ENCODE assay signal across 8 cellular contexts in genomic region chr19:10194500-10195198, GRCh38. TPM values are rescaled to one million over a fixed set of nuclear protein-coding genes. Genes with fewer than 3 reads are reported as not detected.
A peak's percentile ranks its signal among the peaks of the same experiment; 100 is the strongest.
DNase-seq lines count a peak whose midpoint lies in the region; ATAC-seq, FAIRE-seq and TF ChIP-seq lines count a peak whose summit lies in the region.

Gene DNMT1 (minus strand): TSS chr19:10194953. CDS start chr19:10194899, 54 bp downstream.

- TF ChIP-seq EP300 in HepG2 (IDR thresholded peaks at IDR 0.05; ENCODE audit: low read depth in 2 of 2, low read length in 2 of 2) (peak; percentile 10 to 11; a peak in 1 of 4 replicates), HepG2 (CRISPR knock-in tag; IDR thresholded peaks at IDR 0.05; ENCODE audit: borderline replicate concordance) (no peak)

- peaks cover 16 to 47% (median 46%) of the 10 kb centered on the region in 11 experiments; a peak in 21 of 22 replicates for H4K20me1 ChIP-seq in BLaER1 treated with 17β-estradiol and CSF1 and Interleukin-3, amounts not matched to agents 10 nM and 100 nM
- H4K20me1 ChIP-seq in HepG2 (ENCODE audit: insufficient read depth, low read length): peaks cover 4% of the 10 kb centered on the region; the same call in 1 of the 2 replicates

- FAIRE-seq in HepG2 (lab: Jason Lieb, UNC): peak; percentile 48

- H3K36me3 ChIP-seq in BLaER1 treated with 17β-estradiol and CSF1 and Interleukin-3, amounts not matched to agents 10 nM and 100 nM: peaks cover 31 to 43% (median 39%) of the 10 kb centered on the region in 11 experiments
- peaks cover 0 to 5% of the 10 kb centered on the region in 2 experiments; a peak in 2 of 5 replicates for H3K36me3 ChIP-seq in HepG2 (replicated peaks in 1 of 2; ENCODE audit: control insufficient read depth in 1 of 2, insufficient read depth in 2 of 2, low read length in 2 of 2)

- H3K27me3 ChIP-seq in BLaER1 treated with 17β-estradiol and CSF1 and Interleukin-3, amounts not matched to agents 10 nM and 100 nM: no peaks in the 10 kb centered on the region
- no peaks in the 10 kb centered on the region for H3K27me3 ChIP-seq in HepG2 (ENCODE audit: control insufficient read depth in 1 of 2, insufficient read depth in 2 of 2, low read length in 2 of 2)

- 0% methylated on average over 7 of the region's 71 CpGs for WGBS in HepG2 (ENCODE audit: low lambda C conversion rate)

- peak within 1 kb of the TSS; percentile 69 to 99 (median 96); a peak in 21 of 22 replicates for H3K27ac ChIP-seq in BLaER1 treated with 17β-estradiol and CSF1 and Interleukin-3, amounts not matched to agents 10 nM and 100 nM
- H3K27ac ChIP-seq in HepG2 (ENCODE audit: extremely low read length, insufficient read depth, low read length): peak within 1 kb of the TSS; percentile 79

- 0 out of 2 replicates have a peak, but pooled peaks have one; percentile 8 for TF ChIP-seq RAD21 in HepG2 (CRISPR knock-in tag; IDR thresholded peaks at IDR 0.05)

- TSS peak; percentile 41 for BruUV-seq in HepG2 (replicated peaks; lab: Mats Ljungman, UMichigan)

- POLR2A ChIA-PET in HepG2 (lab: Yijun Ruan, JAX): interaction anchor here (1.3 to 1.8 kb wide), 3 partner anchors 11 to 186 kb away, joined by 4 to 11 read pairs (median 6); partner anchors contain the start of gene TYK2

- H3K9ac ChIP-seq in BLaER1 treated with 17β-estradiol and CSF1 and Interleukin-3, amounts not matched to agents 10 nM and 100 nM: peak within 1 kb of the TSS; percentile 84 to 98 (median 96)
- H3K9ac ChIP-seq in HepG2 (ENCODE audit: insufficient read depth, low read depth, low read length): peak within 1 kb of the TSS; percentile 77

- peak; percentile 70 for ATAC-seq in GM19328 (IDR thresholded peaks at IDR 0.05; ENCODE audit: unreplicated experiment)
- ATAC-seq in HG03565 (IDR thresholded peaks at IDR 0.05; ENCODE audit: unreplicated experiment): peak; percentile 60
- peak; percentile 90 for ATAC-seq in HepG2

- peaks cover 49 to 87% (median 71%) of the 10 kb centered on the region in 10 experiments for H3K4me1 ChIP-seq in BLaER1 treated with 17β-estradiol and CSF1 and Interleukin-3, amounts not matched to agents 10 nM and 100 nM
- peaks cover 48% of the 10 kb centered on the region for H3K4me1 ChIP-seq in HepG2 (ENCODE audit: insufficient read depth, low read length)

- intact Hi-C loops in HepG2 (cut with micrococcal nuclease; ENCODE audit: unreplicated experiment): loop anchor here (2.0 to 5.0 kb wide), 2 partner anchors 43 to 56 kb away; no protein-coding TSS in a partner anchor

- DNase-seq in NCI-H774 (lab: John Stamatoyannopoulos, UW) (peak; percentile 95), dermis blood vessel endothelial cell (peak; percentile 98), HepG2 (ENCODE audit: low spot score) (peak; percentile 89)
- peak; percentile 97 for DNase-seq in activated CD4-positive, alpha-beta T cell treated with anti-CD3 and anti-CD28 coated beads, Interleukin-2, amount 50 U/mL, for 4 hours
- peak; percentile 98 to 99 for DNase-seq in stimulated activated CD4-positive, alpha-beta T cell treated with anti-CD3 and anti-CD28 coated beads, Interleukin-2, amount 100 ng/mL, for 48 hours

- in situ Hi-C loops in HepG2 (cut with HindIII; ENCODE audit: extremely low pct_ligation_motif_present, low pct_unique_long_range_greater_than_20kb): no loop called here

- CTCF ChIA-PET in HepG2 (lab: Yijun Ruan, JAX; ENCODE audit: low intra/inter-chr PET ratio, low total read pairs): no interaction called here

- peak; percentile 82 to 90 for TF ChIP-seq POLR2A in HepG2 (IDR thresholded peaks at IDR 0.05; ENCODE audit: insufficient read depth in 1 of 2, low read depth in 2 of 2, low read length in 2 of 2)

- TF ChIP-seq CTCF in HepG2 (CRISPR knock-in tag; IDR thresholded peaks at IDR 0.05): no peak

- peak within 1 kb of the TSS; percentile 85 to 98 (median 94) for H3K4me2 ChIP-seq in BLaER1 treated with 17β-estradiol and CSF1 and Interleukin-3, amounts not matched to agents 10 nM and 100 nM
- peak within 1 kb of the TSS; percentile 99 for H3K4me2 ChIP-seq in HepG2 (ENCODE audit: low read depth, low read length)

- 0 out of 22 replicates have a peak, but pooled peaks cover 0 to 5% (median 0%) of the 10 kb centered on the region in 11 experiments for H3K9me3 ChIP-seq in BLaER1 treated with 17β-estradiol and CSF1 and Interleukin-3, amounts not matched to agents 10 nM and 100 nM (replicated peaks in 1 of 11)
- no peaks in the 10 kb centered on the region for H3K9me3 ChIP-seq in HepG2 (ENCODE audit: low read length)

- peak within 1 kb of the TSS; percentile 76 to 99 (median 95) for H3K4me3 ChIP-seq in BLaER1 treated with 17β-estradiol and CSF1 and Interleukin-3, amounts not matched to agents 10 nM and 100 nM
- peak within 1 kb of the TSS; percentile 74 to 81 (median 80) for H3K4me3 ChIP-seq in HepG2 (replicated peaks in 1 of 3; ENCODE audit: insufficient read depth in 1 of 3, low read depth in 2 of 3, low read length in 3 of 3)

- peaks cover 37% of the 10 kb centered on the region for H3K79me2 ChIP-seq in HepG2 (ENCODE audit: insufficient read depth, low read length)

- no peak within 1 kb of the TSS for H2AFZ ChIP-seq in HepG2 (ENCODE audit: low read length)

TF ChIP-seq in HepG2, 621 proteins besides CTCF, POLR2A, EP300 and RAD21 (continues in another document):
- TF ChIP-seq TCF12 (IDR thresholded peaks at IDR 0.05) (no peak), TCF12 (CRISPR knock-in tag; IDR thresholded peaks at IDR 0.05) (peak; percentile 64; the same call in 1 of the 2 replicates), ZNF768 (CRISPR knock-in tag; IDR thresholded peaks at IDR 0.05) (no peak; the same call in 1 of the 2 replicates), ZNF33B (CRISPR knock-in tag; IDR thresholded peaks at IDR 0.05) (no peak; the same call in 1 of the 2 replicates), ASH2L (IDR thresholded peaks at IDR 0.05; ENCODE audit: insufficient read length, low read depth, low read length) (peak; percentile 86), MAZ (IDR thresholded peaks at IDR 0.05; ENCODE audit: borderline replicate concordance, low read depth, low read length) (peak; percentile 73; the same call in 1 of the 2 replicates), MAZ (CRISPR knock-in tag; IDR thresholded peaks at IDR 0.05; ENCODE audit: low read depth) (no peak; the same call in none of the 2 replicates), ARNT2 (CRISPR knock-in tag; IDR thresholded peaks at IDR 0.05; ENCODE audit: low read depth) (peak; percentile 93), NCOA5 (CRISPR knock-in tag; IDR thresholded peaks at IDR 0.05) (no peak), POLR2G (IDR thresholded peaks at IDR 0.05; ENCODE audit: low read depth, low read length) (peak; percentile 93), PLRG1 (conservative IDR thresholded peaks at IDR 0.05) (no peak), MLX (CRISPR knock-in tag; IDR thresholded peaks at IDR 0.05) (no peak), JARID2 (CRISPR knock-in tag; IDR thresholded peaks at IDR 0.05; ENCODE audit: insufficient replicate concordance) (no peak), CEBPB (IDR thresholded peaks at IDR 0.05; ENCODE audit: borderline replicate concordance, low read depth, low read length) (no peak), ZFP36L2 (CRISPR knock-in tag; IDR thresholded peaks at IDR 0.05) (no peak), NR2F1 (CRISPR knock-in tag; IDR thresholded peaks at IDR 0.05) (no peak), MXD4 (CRISPR knock-in tag; IDR thresholded peaks at IDR 0.05) (no peak)

RNA-seq across cellular contexts. Expression of gene DNMT1, which starts in this region (rescaled TPM):
- total RNA-seq in dermis blood vessel endothelial cell (37.9 and 67.9 TPM in 2 replicates), HepG2 (2016; rRNA removed; fragmentation: Illumina TruSeq; extraction: Trizol) (71.3 and 91.1 TPM in 2 replicates)
- total RNA-seq in HepG2 (2016; cell fraction: cytosol; rRNA removed; fragmentation: Illumina TruSeq; extraction: Trizol; ENCODE audit: low read depth): 19.2 and 22.3 TPM in 2 replicates
- 56.4 and 79.8 TPM in 2 replicates for total RNA-seq in HepG2 (2016; cell fraction: insoluble cytoplasmic fraction; rRNA removed; fragmentation: Illumina TruSeq; extraction: Trizol)
- total RNA-seq in HepG2 (2016; cell fraction: membrane; rRNA removed; fragmentation: Illumina TruSeq; extraction: Trizol): 22.8 and 25.9 TPM in 2 replicates
- 75.7 and 86.8 TPM in 2 replicates for total RNA-seq in HepG2 (2016; cell fraction: nucleus; rRNA removed; fragmentation: Illumina TruSeq; extraction: Trizol)
- polyA plus RNA-seq in HepG2 (2011; rRNA removed): 24.5 and 31.2 TPM in 2 replicates
- polyA plus RNA-seq in HepG2 (2011; cell fraction: cytosol; rRNA removed): 8.4 and 10.3 TPM in 2 replicates
- polyA plus RNA-seq in HepG2 (2011; cell fraction: nucleus; rRNA removed): 93.5 and 117 TPM in 2 replicates
- polyA plus RNA-seq in HepG2 (2012): 44.7 and 63.7 TPM in 2 replicates
- polyA plus RNA-seq in HepG2 (2016; cell fraction: cytosol; fragmentation: Illumina TruSeq; extraction: Trizol; ENCODE audit: low read depth): 4.3 and 4.9 TPM in 2 replicates
- polyA plus RNA-seq in HepG2 (2016; cell fraction: insoluble cytoplasmic fraction; fragmentation: Illumina TruSeq; extraction: Trizol; ENCODE audit: low read depth): 51.8 and 69.6 TPM in 2 replicates
- 11.8 and 13.3 TPM in 2 replicates for polyA plus RNA-seq in HepG2 (2016; cell fraction: membrane; fragmentation: Illumina TruSeq; extraction: Trizol; ENCODE audit: low read depth)
- polyA plus RNA-seq in HepG2 (2016; cell fraction: nucleus; fragmentation: Illumina TruSeq; extraction: Trizol; ENCODE audit: insufficient read depth, low read depth): 227 and 231 TPM in 2 replicates
- 52.1 and 125 TPM in 2 replicates for polyA minus RNA-seq in HepG2 (2011; rRNA and poly(A)+ RNA removed; ENCODE audit: low replicate concordance)
- 28.0 and 28.5 TPM in 2 replicates for polyA minus RNA-seq in HepG2 (2011; cell fraction: cytosol; rRNA and poly(A)+ RNA removed)
- polyA minus RNA-seq in HepG2 (2011; cell fraction: nucleus; rRNA and poly(A)+ RNA removed): 40.2 and 40.9 TPM in 2 replicates

Comparison
In these comparisons a context has a peak if more than half of its experiments do, and no peak if none do; other contexts are left out.
1. Peak in every context shown above with its lines: DNase-seq, ATAC-seq, H3K4me3 ChIP-seq and H3K27ac ChIP-seq.